10 cellular contexts compared by ENCODE assay signal in genomic region chr4:140300271-140300970, GRCh38.
DNase-seq lines count a peak whose midpoint lies in the region; TF ChIP-seq lines count a peak whose summit lies in the region.
"Had no signal": no experiment of that assay in that cellular context is flagged by ENCODE, and none has a peak within 500 bp of the region (broad histone marks: within the 10 kb centered on the region; RNA-seq: fewer than 3 reads in every experiment).

No MANE protein-coding gene starts in this region.

- H3K27ac Mint-ChIP-seq in neural progenitor cell, result no peak overlapping the region
- no peak overlapping the region for H3K27ac Mint-ChIP-seq in endothelial cell (ENCODE audit: unreplicated experiment)

- peaks cover 5% of the 10 kb centered on the region for H3K27me3 Mint-ChIP-seq in neural progenitor cell (ENCODE audit: insufficient read depth, low read depth)
- H3K27me3 Mint-ChIP-seq in endothelial cell (ENCODE audit: unreplicated experiment), result no peaks in the 10 kb centered on the region

- no peak overlapping the region for H3K9ac ChIP-seq in neural progenitor cell
- H3K9ac ChIP-seq: BLaER1 had no signal

- H3K4me1 Mint-ChIP-seq in neural progenitor cell (peaks cover 19% of the 10 kb centered on the region), endothelial cell (ENCODE audit: unreplicated experiment) (peaks cover 60% of the 10 kb centered on the region)

- no peak overlapping the region for H3K27ac ChIP-seq in neural progenitor cell
- H3K27ac ChIP-seq: BLaER1 had no signal

- DNase-seq in NCI-H2107 treated with DMSO at 0.1 percent for 48 hours (lab: John Stamatoyannopoulos, UW; ENCODE audit: unreplicated experiment) (peak; percentile 23), NCI-H2107 (lab: John Stamatoyannopoulos, UW) (no peak), NCI-H187 (lab: John Stamatoyannopoulos, UW) (peak; percentile 9 to 18), dermis blood vessel endothelial cell (peak; percentile 57), neural progenitor cell (ENCODE audit: low spot score) (no peak), endothelial cell (ENCODE audit: low spot score) (no peak), HEK293T (ENCODE audit: extremely low spot score) (no peak)
- DNase-seq in activated CD4-positive, alpha-beta T cell treated with anti-CD3 and anti-CD28 coated beads, Interleukin-2, amount 50 U/mL, for 48 hours, result no peak

- no peaks in the 10 kb centered on the region for H4K20me1 ChIP-seq in neural progenitor cell (ENCODE audit: low read depth)
- H4K20me1 ChIP-seq: BLaER1 had no signal

- no peaks in the 10 kb centered on the region for H3F3A ChIP-seq in neural progenitor cell (ENCODE audit: low read depth)

- H3K36me3 Mint-ChIP-seq in neural progenitor cell (no peaks in the 10 kb centered on the region), endothelial cell (ENCODE audit: low read depth, unreplicated experiment) (no peaks in the 10 kb centered on the region)

- peaks cover 24% of the 10 kb centered on the region for H3K4me1 ChIP-seq in neural progenitor cell

- POLR2A ChIA-PET in HEK293T (lab: Yijun Ruan, JAX), result interaction anchor here (1.4 kb wide), 1 partner anchor 32 kb away, joined by 4 read pairs; no protein-coding TSS in a partner anchor

- H3K9me3 Mint-ChIP-seq in neural progenitor cell (no peaks in the 10 kb centered on the region), endothelial cell (ENCODE audit: unreplicated experiment) (no peaks in the 10 kb centered on the region)

- TF ChIP-seq CTCF in neural progenitor cell (IDR thresholded peaks at IDR 0.05) (no peak), endothelial cell (IDR thresholded peaks at IDR 0.05; ENCODE audit: unreplicated experiment) (no peak)

- no peaks in the 10 kb centered on the region for H3K36me3 ChIP-seq in neural progenitor cell
- H3K36me3 ChIP-seq: BLaER1 had no signal

- no peaks in the 10 kb centered on the region for H3K9me3 ChIP-seq in neural progenitor cell (ENCODE audit: low read depth)
- H3K9me3 ChIP-seq: BLaER1 had no signal

- no peak overlapping the region for H3K4me3 ChIP-seq in neural progenitor cell
- H3K4me3 ChIP-seq: BLaER1, lung had no signal

- H3K4me3 Mint-ChIP-seq in neural progenitor cell, result no peak overlapping the region
- H3K4me3 Mint-ChIP-seq in endothelial cell (ENCODE audit: unreplicated experiment), result no peak overlapping the region

- CTCF ChIA-PET in HEK293T (lab: Yijun Ruan, JAX), result interaction anchor here (0.6 to 1.0 kb wide), 3 partner anchors 33 to 548 kb away, joined by 3 read pairs; no protein-coding TSS in a partner anchor

- H2AFZ ChIP-seq in neural progenitor cell (replicated peaks), result peak overlapping the region; percentile 38

- no peak overlapping the region for H3K4me2 ChIP-seq in neural progenitor cell
- H3K4me2 ChIP-seq: BLaER1 had no signal

- H3K27me3 ChIP-seq in neural progenitor cell, result no peaks in the 10 kb centered on the region
- H3K27me3 ChIP-seq: BLaER1 had no signal

- H3K79me2 ChIP-seq in neural progenitor cell (ENCODE audit: low read depth), result no peaks in the 10 kb centered on the region

TF ChIP-seq in HEK293T, 16 proteins besides CTCF, POLR2A, EP300 and RAD21:
- TF ChIP-seq BHLHE40 (IDR thresholded peaks at IDR 0.05; ENCODE audit: borderline replicate concordance) (no peak), HDGF (IDR thresholded peaks at IDR 0.05; ENCODE audit: borderline replicate concordance) (no peak), SP1 (IDR thresholded peaks at IDR 0.05) (no peak), ELF4 (IDR thresholded peaks at IDR 0.05) (no peak), TARDBP (IDR thresholded peaks at IDR 0.05) (no peak), FOXK2 (IDR thresholded peaks at IDR 0.05) (no peak), CTBP1 (IDR thresholded peaks at IDR 0.05; ENCODE audit: borderline replicate concordance) (no peak), NFRKB (IDR thresholded peaks at IDR 0.05) (no peak), SUZ12 (IDR thresholded peaks at IDR 0.05) (no peak), PKNOX1 (IDR thresholded peaks at IDR 0.05) (no peak), ZNF384 (IDR thresholded peaks at IDR 0.05) (no peak), ARNT (IDR thresholded peaks at IDR 0.05) (no peak), L3MBTL2 (conservative IDR thresholded peaks at IDR 0.05) (no peak), FOXM1 (IDR thresholded peaks at IDR 0.05; ENCODE audit: borderline replicate concordance) (no peak), LEF1 (IDR thresholded peaks at IDR 0.05; ENCODE audit: borderline replicate concordance) (no peak), FOXA1 (IDR thresholded peaks at IDR 0.05) (no peak)

Comparison
In these comparisons a context has a peak if more than half of its experiments do, and no peak if none do; other contexts are left out.
1. DNase-seq: peak in NCI-H2107 treated with DMSO at 0.1 percent for 48 hours (single experiment), NCI-H187 (2 of 2) and dermis blood vessel endothelial cell (single experiment); none in NCI-H2107 (single experiment), neural progenitor cell (single experiment), endothelial cell (single experiment), activated CD4-positive, alpha-beta T cell treated with anti-CD3 and anti-CD28 coated beads, Interleukin-2, amount 50 U/mL, for 48 hours (0 of 2) and HEK293T (single experiment).